ENCODE assay signal across 1 cellular context in the genomic region with DNA sequence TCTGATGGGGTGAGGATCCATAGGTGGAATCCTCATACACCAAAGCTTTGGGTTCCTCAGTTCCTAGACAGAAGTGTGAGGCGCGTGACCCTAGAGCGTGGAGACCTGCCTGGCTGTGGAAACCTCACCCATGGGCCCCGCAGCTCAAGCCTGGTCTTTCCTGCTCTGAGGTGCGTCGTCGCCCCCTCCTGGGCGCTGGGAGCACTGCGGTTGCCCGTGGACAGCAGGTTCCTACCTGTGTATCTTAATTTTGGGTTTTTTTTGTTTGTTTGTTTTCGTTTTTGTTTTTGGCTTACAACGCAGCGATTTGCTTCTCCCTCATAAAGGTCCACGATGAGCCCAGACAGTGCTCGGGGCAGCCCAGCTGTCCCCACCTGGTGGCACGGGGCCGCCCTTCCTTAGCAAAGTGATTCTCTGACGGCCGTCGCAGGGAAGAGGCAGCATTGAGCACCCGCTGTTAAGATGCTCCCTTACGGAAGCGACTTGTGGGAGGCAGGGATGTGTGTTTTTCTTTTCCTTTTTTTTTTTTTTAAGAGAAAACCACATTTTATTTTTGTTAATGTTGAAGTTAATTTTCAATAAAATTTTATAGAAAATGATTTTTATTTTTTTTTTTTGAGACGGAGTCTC.
A peak's percentile ranks its signal among the peaks of the same experiment; 100 is the strongest.
TF ChIP-seq lines count a peak whose summit lies in the region.

No MANE protein-coding gene starts in this region.

TF ChIP-seq in GM12878, 131 proteins besides CTCF, POLR2A, EP300 and RAD21 (continued from another document):
- TF ChIP-seq E2F4 (IDR thresholded peaks at IDR 0.05; ENCODE audit: low read depth, low read length) (no peak), E4F1 (IDR thresholded peaks at IDR 0.05; ENCODE audit: borderline replicate concordance, partially characterized antibody) (no peak), LARP7 (IDR thresholded peaks at IDR 0.05) (peak; percentile 50; the same call in 1 of the 2 replicates), BHLHE40 (IDR thresholded peaks at IDR 0.05; ENCODE audit: borderline replicate concordance in 1 of 2, low read depth in 2 of 2, low read length in 1 of 2) (peak in 1 of 2 experiments; percentile 45; a peak in 1 of 4 replicates), HDAC6 (IDR thresholded peaks at IDR 0.05; ENCODE audit: unreplicated experiment) (no peak), SREBF1 (IDR thresholded peaks at IDR 0.05; ENCODE audit: low read length) (no peak), CEBPB (IDR thresholded peaks at IDR 0.05; ENCODE audit: borderline replicate concordance in 1 of 2, low read depth in 2 of 2, low read length in 2 of 2) (no peak), CHD1 (IDR thresholded peaks at IDR 0.05; ENCODE audit: low read depth, low read length) (no peak), ESRRA (IDR thresholded peaks at IDR 0.05; ENCODE audit: low read length) (no peak)
- TF ChIP-seq, protein P1, sequence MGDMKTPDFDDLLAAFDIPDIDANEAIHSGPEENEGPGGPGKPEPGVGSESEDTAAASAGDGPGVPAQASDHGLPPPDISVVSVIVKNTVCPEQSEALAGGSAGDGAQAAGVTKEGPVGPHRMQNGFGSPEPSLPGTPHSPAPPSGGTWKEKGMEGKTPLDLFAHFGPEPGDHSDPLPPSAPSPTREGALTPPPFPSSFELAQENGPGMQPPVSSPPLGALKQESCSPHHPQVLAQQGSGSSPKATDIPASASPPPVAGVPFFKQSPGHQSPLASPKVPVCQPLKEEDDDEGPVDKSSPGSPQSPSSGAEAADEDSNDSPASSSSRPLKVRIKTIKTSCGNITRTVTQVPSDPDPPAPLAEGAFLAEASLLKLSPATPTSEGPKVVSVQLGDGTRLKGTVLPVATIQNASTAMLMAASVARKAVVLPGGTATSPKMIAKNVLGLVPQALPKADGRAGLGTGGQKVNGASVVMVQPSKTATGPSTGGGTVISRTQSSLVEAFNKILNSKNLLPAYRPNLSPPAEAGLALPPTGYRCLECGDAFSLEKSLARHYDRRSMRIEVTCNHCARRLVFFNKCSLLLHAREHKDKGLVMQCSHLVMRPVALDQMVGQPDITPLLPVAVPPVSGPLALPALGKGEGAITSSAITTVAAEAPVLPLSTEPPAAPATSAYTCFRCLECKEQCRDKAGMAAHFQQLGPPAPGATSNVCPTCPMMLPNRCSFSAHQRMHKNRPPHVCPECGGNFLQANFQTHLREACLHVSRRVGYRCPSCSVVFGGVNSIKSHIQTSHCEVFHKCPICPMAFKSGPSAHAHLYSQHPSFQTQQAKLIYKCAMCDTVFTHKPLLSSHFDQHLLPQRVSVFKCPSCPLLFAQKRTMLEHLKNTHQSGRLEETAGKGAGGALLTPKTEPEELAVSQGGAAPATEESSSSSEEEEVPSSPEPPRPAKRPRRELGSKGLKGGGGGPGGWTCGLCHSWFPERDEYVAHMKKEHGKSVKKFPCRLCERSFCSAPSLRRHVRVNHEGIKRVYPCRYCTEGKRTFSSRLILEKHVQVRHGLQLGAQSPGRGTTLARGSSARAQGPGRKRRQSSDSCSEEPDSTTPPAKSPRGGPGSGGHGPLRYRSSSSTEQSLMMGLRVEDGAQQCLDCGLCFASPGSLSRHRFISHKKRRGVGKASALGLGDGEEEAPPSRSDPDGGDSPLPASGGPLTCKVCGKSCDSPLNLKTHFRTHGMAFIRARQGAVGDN (IDR thresholded peaks at IDR 0.05) = 0 out of 2 replicates have a peak, but pooled peaks have one; percentile 31
- TF ChIP-seq, protein P2, sequence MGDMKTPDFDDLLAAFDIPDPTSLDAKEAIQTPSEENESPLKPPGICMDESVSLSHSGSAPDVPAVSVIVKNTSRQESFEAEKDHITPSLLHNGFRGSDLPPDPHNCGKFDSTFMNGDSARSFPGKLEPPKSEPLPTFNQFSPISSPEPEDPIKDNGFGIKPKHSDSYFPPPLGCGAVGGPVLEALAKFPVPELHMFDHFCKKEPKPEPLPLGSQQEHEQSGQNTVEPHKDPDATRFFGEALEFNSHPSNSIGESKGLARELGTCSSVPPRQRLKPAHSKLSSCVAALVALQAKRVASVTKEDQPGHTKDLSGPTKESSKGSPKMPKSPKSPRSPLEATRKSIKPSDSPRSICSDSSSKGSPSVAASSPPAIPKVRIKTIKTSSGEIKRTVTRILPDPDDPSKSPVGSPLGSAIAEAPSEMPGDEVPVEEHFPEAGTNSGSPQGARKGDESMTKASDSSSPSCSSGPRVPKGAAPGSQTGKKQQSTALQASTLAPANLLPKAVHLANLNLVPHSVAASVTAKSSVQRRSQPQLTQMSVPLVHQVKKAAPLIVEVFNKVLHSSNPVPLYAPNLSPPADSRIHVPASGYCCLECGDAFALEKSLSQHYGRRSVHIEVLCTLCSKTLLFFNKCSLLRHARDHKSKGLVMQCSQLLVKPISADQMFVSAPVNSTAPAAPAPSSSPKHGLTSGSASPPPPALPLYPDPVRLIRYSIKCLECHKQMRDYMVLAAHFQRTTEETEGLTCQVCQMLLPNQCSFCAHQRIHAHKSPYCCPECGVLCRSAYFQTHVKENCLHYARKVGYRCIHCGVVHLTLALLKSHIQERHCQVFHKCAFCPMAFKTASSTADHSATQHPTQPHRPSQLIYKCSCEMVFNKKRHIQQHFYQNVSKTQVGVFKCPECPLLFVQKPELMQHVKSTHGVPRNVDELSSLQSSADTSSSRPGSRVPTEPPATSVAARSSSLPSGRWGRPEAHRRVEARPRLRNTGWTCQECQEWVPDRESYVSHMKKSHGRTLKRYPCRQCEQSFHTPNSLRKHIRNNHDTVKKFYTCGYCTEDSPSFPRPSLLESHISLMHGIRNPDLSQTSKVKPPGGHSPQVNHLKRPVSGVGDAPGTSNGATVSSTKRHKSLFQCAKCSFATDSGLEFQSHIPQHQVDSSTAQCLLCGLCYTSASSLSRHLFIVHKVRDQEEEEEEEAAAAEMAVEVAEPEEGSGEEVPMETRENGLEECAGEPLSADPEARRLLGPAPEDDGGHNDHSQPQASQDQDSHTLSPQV (IDR thresholded peaks at IDR 0.05) = no peak
- TF ChIP-seq, protein P3, sequence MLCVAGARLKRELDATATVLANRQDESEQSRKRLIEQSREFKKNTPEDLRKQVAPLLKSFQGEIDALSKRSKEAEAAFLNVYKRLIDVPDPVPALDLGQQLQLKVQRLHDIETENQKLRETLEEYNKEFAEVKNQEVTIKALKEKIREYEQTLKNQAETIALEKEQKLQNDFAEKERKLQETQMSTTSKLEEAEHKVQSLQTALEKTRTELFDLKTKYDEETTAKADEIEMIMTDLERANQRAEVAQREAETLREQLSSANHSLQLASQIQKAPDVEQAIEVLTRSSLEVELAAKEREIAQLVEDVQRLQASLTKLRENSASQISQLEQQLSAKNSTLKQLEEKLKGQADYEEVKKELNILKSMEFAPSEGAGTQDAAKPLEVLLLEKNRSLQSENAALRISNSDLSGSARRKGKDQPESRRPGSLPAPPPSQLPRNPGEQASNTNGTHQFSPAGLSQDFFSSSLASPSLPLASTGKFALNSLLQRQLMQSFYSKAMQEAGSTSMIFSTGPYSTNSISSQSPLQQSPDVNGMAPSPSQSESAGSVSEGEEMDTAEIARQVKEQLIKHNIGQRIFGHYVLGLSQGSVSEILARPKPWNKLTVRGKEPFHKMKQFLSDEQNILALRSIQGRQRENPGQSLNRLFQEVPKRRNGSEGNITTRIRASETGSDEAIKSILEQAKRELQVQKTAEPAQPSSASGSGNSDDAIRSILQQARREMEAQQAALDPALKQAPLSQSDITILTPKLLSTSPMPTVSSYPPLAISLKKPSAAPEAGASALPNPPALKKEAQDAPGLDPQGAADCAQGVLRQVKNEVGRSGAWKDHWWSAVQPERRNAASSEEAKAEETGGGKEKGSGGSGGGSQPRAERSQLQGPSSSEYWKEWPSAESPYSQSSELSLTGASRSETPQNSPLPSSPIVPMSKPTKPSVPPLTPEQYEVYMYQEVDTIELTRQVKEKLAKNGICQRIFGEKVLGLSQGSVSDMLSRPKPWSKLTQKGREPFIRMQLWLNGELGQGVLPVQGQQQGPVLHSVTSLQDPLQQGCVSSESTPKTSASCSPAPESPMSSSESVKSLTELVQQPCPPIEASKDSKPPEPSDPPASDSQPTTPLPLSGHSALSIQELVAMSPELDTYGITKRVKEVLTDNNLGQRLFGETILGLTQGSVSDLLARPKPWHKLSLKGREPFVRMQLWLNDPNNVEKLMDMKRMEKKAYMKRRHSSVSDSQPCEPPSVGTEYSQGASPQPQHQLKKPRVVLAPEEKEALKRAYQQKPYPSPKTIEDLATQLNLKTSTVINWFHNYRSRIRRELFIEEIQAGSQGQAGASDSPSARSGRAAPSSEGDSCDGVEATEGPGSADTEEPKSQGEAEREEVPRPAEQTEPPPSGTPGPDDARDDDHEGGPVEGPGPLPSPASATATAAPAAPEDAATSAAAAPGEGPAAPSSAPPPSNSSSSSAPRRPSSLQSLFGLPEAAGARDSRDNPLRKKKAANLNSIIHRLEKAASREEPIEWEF (IDR thresholded peaks at IDR 0.05; ENCODE audit: insufficient replicate concordance, low read depth, low read length) = no peak
TF ChIP-seq in GM12878: peak in this region for 8.
